Comparison of ENCODE assay signal across 10 cellular contexts in genomic region chrX:20181563-20182329, GRCh38. TPM values are rescaled to one million over a fixed set of nuclear protein-coding genes. Genes with fewer than 3 reads are reported as not detected.
DNase-seq lines count a peak whose midpoint lies in the region; ATAC-seq lines count a peak whose summit lies in the region.
"Had no signal": no experiment of that assay in that cellular context is flagged by ENCODE, and none has a peak within 500 bp of the region (broad histone marks: within the 10 kb centered on the region; RNA-seq: fewer than 3 reads in every experiment).

No MANE protein-coding gene starts in this region.

- no peaks in the 10 kb centered on the region for H3K27me3 Mint-ChIP-seq in activated CD4-positive, alpha-beta T cell treated with anti-CD3 and anti-CD28 coated beads, Interleukin-2, amount 10 ng/mL, durations not matched to agents 7 days and 5 days
- H3K27me3 Mint-ChIP-seq in activated T-helper 1 cell treated with anti-CD3 and anti-CD28 coated beads, Interleukin-12 subunit alpha, Interleukin-12 subunit beta, Interleukin-2, Interleukin-4 antibody, amounts not matched to agents 30 ng/mL and 10 ng/mL and 1 ng/mL, durations not matched to agents 14 hours and 24 hours and 36 hours (ENCODE audit: insufficient read depth) = no peaks in the 10 kb centered on the region

- intact Hi-C loops in activated T-helper 1 cell treated with anti-CD3 and anti-CD28 coated beads, Interleukin-12 subunit alpha, Interleukin-12 subunit beta, Interleukin-2, Interleukin-4 antibody, amounts not matched to agents 30 ng/mL and 10 ng/mL and 1 ng/mL, durations not matched to agents 14 hours and 24 hours and 36 hours (cut with micrococcal nuclease) = loop anchor here (1.0 kb wide), 1 partner anchor 43 kb away; no protein-coding TSS in a partner anchor

- no peak overlapping the region for H3K4me3 Mint-ChIP-seq in activated CD4-positive, alpha-beta T cell treated with anti-CD3 and anti-CD28 coated beads, Interleukin-2, amount 10 ng/mL, durations not matched to agents 7 days and 5 days
- no peak overlapping the region for H3K4me3 Mint-ChIP-seq in activated T-helper 1 cell treated with anti-CD3 and anti-CD28 coated beads, Interleukin-12 subunit alpha, Interleukin-12 subunit beta, Interleukin-2, Interleukin-4 antibody, amounts not matched to agents 30 ng/mL and 10 ng/mL and 1 ng/mL, durations not matched to agents 14 hours and 24 hours and 36 hours
- H3K4me3 Mint-ChIP-seq in stimulated activated effector memory CD8-positive, alpha-beta T cell treated with anti-CD3 and anti-CD28 coated beads, Interleukin-12 subunit alpha, Interleukin-12 subunit beta, amount 100 ng/mL, for 72 hours = no peak overlapping the region

- ATAC-seq in HG03354 (IDR thresholded peaks at IDR 0.05; ENCODE audit: poor library complexity, severe bottlenecking, unreplicated experiment) (peak; percentile 67), HG02763 (IDR thresholded peaks at IDR 0.05; ENCODE audit: unreplicated experiment) (no peak), left lobe of liver (no peak), HG03095 (IDR thresholded peaks at IDR 0.05; ENCODE audit: unreplicated experiment) (no peak)
- ATAC-seq in stimulated activated effector memory CD8-positive, alpha-beta T cell treated with anti-CD3 and anti-CD28 coated beads, Interleukin-12 subunit alpha, Interleukin-12 subunit beta, amount 100 ng/mL, for 72 hours = peak; percentile 91
- ATAC-seq: foreskin keratinocyte had no signal

- H3K9me3 Mint-ChIP-seq in activated CD4-positive, alpha-beta T cell treated with anti-CD3 and anti-CD28 coated beads, Interleukin-2, amount 10 ng/mL, durations not matched to agents 7 days and 5 days = no peaks in the 10 kb centered on the region
- H3K9me3 Mint-ChIP-seq in activated T-helper 1 cell treated with anti-CD3 and anti-CD28 coated beads, Interleukin-12 subunit alpha, Interleukin-12 subunit beta, Interleukin-2, Interleukin-4 antibody, amounts not matched to agents 30 ng/mL and 10 ng/mL and 1 ng/mL, durations not matched to agents 14 hours and 24 hours and 36 hours = no peaks in the 10 kb centered on the region
- no peaks in the 10 kb centered on the region for H3K9me3 Mint-ChIP-seq in stimulated activated effector memory CD8-positive, alpha-beta T cell treated with anti-CD3 and anti-CD28 coated beads, Interleukin-12 subunit alpha, Interleukin-12 subunit beta, amount 100 ng/mL, for 72 hours

- POLR2A ChIA-PET in activated CD4-positive, alpha-beta T cell treated with anti-CD3 and anti-CD28 coated beads, Interleukin-2, amount 10 ng/mL, durations not matched to agents 7 days and 5 days (lab: Charles Lee) = no interaction called here

- CTCF ChIA-PET in activated CD4-positive, alpha-beta T cell treated with anti-CD3 and anti-CD28 coated beads, Interleukin-2, amount 10 ng/mL, durations not matched to agents 7 days and 5 days (lab: Charles Lee) = interaction anchor here (1.2 kb wide), 1 partner anchor 12 kb away, joined by 5 read pairs; no protein-coding TSS in a partner anchor

- peaks cover 20% of the 10 kb centered on the region for H3K4me1 Mint-ChIP-seq in activated CD4-positive, alpha-beta T cell treated with anti-CD3 and anti-CD28 coated beads, Interleukin-2, amount 10 ng/mL, durations not matched to agents 7 days and 5 days
- peaks cover 18% of the 10 kb centered on the region for H3K4me1 Mint-ChIP-seq in activated T-helper 1 cell treated with anti-CD3 and anti-CD28 coated beads, Interleukin-12 subunit alpha, Interleukin-12 subunit beta, Interleukin-2, Interleukin-4 antibody, amounts not matched to agents 30 ng/mL and 10 ng/mL and 1 ng/mL, durations not matched to agents 14 hours and 24 hours and 36 hours (ENCODE audit: low read depth)
- H3K4me1 Mint-ChIP-seq in stimulated activated effector memory CD8-positive, alpha-beta T cell treated with anti-CD3 and anti-CD28 coated beads, Interleukin-12 subunit alpha, Interleukin-12 subunit beta, amount 100 ng/mL, for 72 hours = peaks cover 18% of the 10 kb centered on the region

- H3K27ac Mint-ChIP-seq in activated CD4-positive, alpha-beta T cell treated with anti-CD3 and anti-CD28 coated beads, Interleukin-2, amount 10 ng/mL, durations not matched to agents 7 days and 5 days = peak overlapping the region; percentile 64
- peak overlapping the region; percentile 71 for H3K27ac Mint-ChIP-seq in activated T-helper 1 cell treated with anti-CD3 and anti-CD28 coated beads, Interleukin-12 subunit alpha, Interleukin-12 subunit beta, Interleukin-2, Interleukin-4 antibody, amounts not matched to agents 30 ng/mL and 10 ng/mL and 1 ng/mL, durations not matched to agents 14 hours and 24 hours and 36 hours
- peak overlapping the region; percentile 2 for H3K27ac Mint-ChIP-seq in stimulated activated effector memory CD8-positive, alpha-beta T cell treated with anti-CD3 and anti-CD28 coated beads, Interleukin-12 subunit alpha, Interleukin-12 subunit beta, amount 100 ng/mL, for 72 hours

- peaks cover 33% of the 10 kb centered on the region for H3K36me3 Mint-ChIP-seq in activated CD4-positive, alpha-beta T cell treated with anti-CD3 and anti-CD28 coated beads, Interleukin-2, amount 10 ng/mL, durations not matched to agents 7 days and 5 days (ENCODE audit: low read depth)
- peaks cover 33% of the 10 kb centered on the region for H3K36me3 Mint-ChIP-seq in activated T-helper 1 cell treated with anti-CD3 and anti-CD28 coated beads, Interleukin-12 subunit alpha, Interleukin-12 subunit beta, Interleukin-2, Interleukin-4 antibody, amounts not matched to agents 30 ng/mL and 10 ng/mL and 1 ng/mL, durations not matched to agents 14 hours and 24 hours and 36 hours (ENCODE audit: low read depth)
- H3K36me3 Mint-ChIP-seq in stimulated activated effector memory CD8-positive, alpha-beta T cell treated with anti-CD3 and anti-CD28 coated beads, Interleukin-12 subunit alpha, Interleukin-12 subunit beta, amount 100 ng/mL, for 72 hours = peaks cover 100% of the 10 kb centered on the region

- DNase-seq in activated CD4-positive, alpha-beta T cell treated with anti-CD3 and anti-CD28 coated beads, Interleukin-2, amount 10 ng/mL, durations not matched to agents 7 days and 5 days = no peak
- DNase-seq in activated CD4-positive, alpha-beta T cell treated with anti-CD3 and anti-CD28 coated beads, Interleukin-2, amount 50 U/mL, for 1 hour = no peak
- no peak for DNase-seq in activated T-helper 1 cell treated with anti-CD3 and anti-CD28 coated beads, Interleukin-12 subunit alpha, Interleukin-12 subunit beta, Interleukin-2, Interleukin-4 antibody, amounts not matched to agents 30 ng/mL and 10 ng/mL and 1 ng/mL, durations not matched to agents 14 hours and 24 hours and 36 hours (ENCODE audit: low spot score)
- no peak for DNase-seq in stimulated activated effector memory CD8-positive, alpha-beta T cell treated with anti-CD3 and anti-CD28 coated beads, Interleukin-12 subunit alpha, Interleukin-12 subunit beta, amount 100 ng/mL, for 72 hours (ENCODE audit: low spot score in 2 of 2)
- no peak for DNase-seq in left lobe of liver (ENCODE audit: low spot score)
- DNase-seq: foreskin keratinocyte, trophoblast cell had no signal

RNA-seq across cellular contexts. Expression of gene EIF1AX, which starts 40.1 kb away (rescaled TPM):
- 10 to 100 TPM; 54.1 to 59.3 TPM for total RNA-seq in activated CD4-positive, alpha-beta T cell treated with anti-CD3 and anti-CD28 coated beads, Interleukin-2, amount 10 ng/mL, durations not matched to agents 7 days and 5 days
- total RNA-seq in activated T-helper 1 cell treated with anti-CD3 and anti-CD28 coated beads, Interleukin-12 subunit alpha, Interleukin-12 subunit beta, Interleukin-2, Interleukin-4 antibody, amounts not matched to agents 30 ng/mL and 10 ng/mL and 1 ng/mL, durations not matched to agents 14 hours and 24 hours and 36 hours = 107 TPM in 2 replicates
- total RNA-seq in left lobe of liver = 40.5 TPM

Comparison
In these comparisons a context has a peak if more than half of its experiments do, and no peak if none do; other contexts are left out.
1. H3K27ac Mint-ChIP-seq: peak in every context shown above with its lines; median percentile 71 in activated T-helper 1 cell treated with anti-CD3 and anti-CD28 coated beads, Interleukin-12 subunit alpha, Interleukin-12 subunit beta, Interleukin-2, Interleukin-4 antibody, amounts not matched to agents 30 ng/mL and 10 ng/mL and 1 ng/mL, durations not matched to agents 14 hours and 24 hours and 36 hours; 64 in activated CD4-positive, alpha-beta T cell treated with anti-CD3 and anti-CD28 coated beads, Interleukin-2, amount 10 ng/mL, durations not matched to agents 7 days and 5 days; 2 in stimulated activated effector memory CD8-positive, alpha-beta T cell treated with anti-CD3 and anti-CD28 coated beads, Interleukin-12 subunit alpha, Interleukin-12 subunit beta, amount 100 ng/mL, for 72 hours.
2. ATAC-seq: peak in HG03354 (single experiment) and stimulated activated effector memory CD8-positive, alpha-beta T cell treated with anti-CD3 and anti-CD28 coated beads, Interleukin-12 subunit alpha, Interleukin-12 subunit beta, amount 100 ng/mL, for 72 hours (single experiment); none in HG02763 (single experiment), left lobe of liver (single experiment) and HG03095 (single experiment).